1 cellular context compared by ENCODE assay signal in genomic region chr19:18418725-18419194, GRCh38.
TF ChIP-seq lines count a peak whose summit lies in the region.

No MANE protein-coding gene starts in this region.

TF ChIP-seq in WTC11, 78 proteins besides CTCF, POLR2A, EP300 and RAD21 (continued from another document):
- TF ChIP-seq ZBTB43 (CRISPR knock-in tag; IDR thresholded peaks at IDR 0.05) (no peak), ZNF671 (CRISPR knock-in tag; IDR thresholded peaks at IDR 0.05) (no peak), NR1H2 (CRISPR knock-in tag; IDR thresholded peaks at IDR 0.05) (no peak), ZNF396 (CRISPR knock-in tag; IDR thresholded peaks at IDR 0.05; ENCODE audit: borderline replicate concordance) (no peak), E2F1 (CRISPR knock-in tag; IDR thresholded peaks at IDR 0.05) (no peak)
